In genomic region chr5:168362097-168362885, GRCh38 we compare ENCODE assay signal across 1 cellular context.
TF ChIP-seq lines count a peak whose summit lies in the region.

No MANE protein-coding gene starts in this region.

TF ChIP-seq in HepG2, 621 proteins besides CTCF, POLR2A, EP300 and RAD21 (continued from another document and continues in another):
- TF ChIP-seq, protein P1, sequence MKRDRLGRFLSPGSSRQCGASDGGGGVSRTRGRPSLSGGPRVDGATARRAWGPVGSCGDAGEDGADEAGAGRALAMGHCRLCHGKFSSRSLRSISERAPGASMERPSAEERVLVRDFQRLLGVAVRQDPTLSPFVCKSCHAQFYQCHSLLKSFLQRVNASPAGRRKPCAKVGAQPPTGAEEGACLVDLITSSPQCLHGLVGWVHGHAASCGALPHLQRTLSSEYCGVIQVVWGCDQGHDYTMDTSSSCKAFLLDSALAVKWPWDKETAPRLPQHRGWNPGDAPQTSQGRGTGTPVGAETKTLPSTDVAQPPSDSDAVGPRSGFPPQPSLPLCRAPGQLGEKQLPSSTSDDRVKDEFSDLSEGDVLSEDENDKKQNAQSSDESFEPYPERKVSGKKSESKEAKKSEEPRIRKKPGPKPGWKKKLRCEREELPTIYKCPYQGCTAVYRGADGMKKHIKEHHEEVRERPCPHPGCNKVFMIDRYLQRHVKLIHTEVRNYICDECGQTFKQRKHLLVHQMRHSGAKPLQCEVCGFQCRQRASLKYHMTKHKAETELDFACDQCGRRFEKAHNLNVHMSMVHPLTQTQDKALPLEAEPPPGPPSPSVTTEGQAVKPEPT (CRISPR knock-in tag; IDR thresholded peaks at IDR 0.05; ENCODE audit: low read depth), result no peak
- no peak for TF ChIP-seq BORCS8-MEF2B (CRISPR knock-in tag; IDR thresholded peaks at IDR 0.05)
- TF ChIP-seq XBP1 (CRISPR knock-in tag; IDR thresholded peaks at IDR 0.05), result no peak
- TF ChIP-seq ZFP41 (CRISPR knock-in tag; IDR thresholded peaks at IDR 0.05; ENCODE audit: borderline replicate concordance), result no peak
- TF ChIP-seq, protein P2, sequence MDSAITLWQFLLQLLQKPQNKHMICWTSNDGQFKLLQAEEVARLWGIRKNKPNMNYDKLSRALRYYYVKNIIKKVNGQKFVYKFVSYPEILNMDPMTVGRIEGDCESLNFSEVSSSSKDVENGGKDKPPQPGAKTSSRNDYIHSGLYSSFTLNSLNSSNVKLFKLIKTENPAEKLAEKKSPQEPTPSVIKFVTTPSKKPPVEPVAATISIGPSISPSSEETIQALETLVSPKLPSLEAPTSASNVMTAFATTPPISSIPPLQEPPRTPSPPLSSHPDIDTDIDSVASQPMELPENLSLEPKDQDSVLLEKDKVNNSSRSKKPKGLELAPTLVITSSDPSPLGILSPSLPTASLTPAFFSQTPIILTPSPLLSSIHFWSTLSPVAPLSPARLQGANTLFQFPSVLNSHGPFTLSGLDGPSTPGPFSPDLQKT (CRISPR knock-in tag; IDR thresholded peaks at IDR 0.05; ENCODE audit: borderline replicate concordance), result no peak
- TF ChIP-seq MED1 (CRISPR knock-in tag; IDR thresholded peaks at IDR 0.05), result peak; percentile 87
- peak; percentile 78 for TF ChIP-seq IRF2 (CRISPR knock-in tag; IDR thresholded peaks at IDR 0.05)
- TF ChIP-seq NR2F2 (IDR thresholded peaks at IDR 0.05; ENCODE audit: borderline replicate concordance, low read depth), result no peak
- no peak for TF ChIP-seq TEAD2 (CRISPR knock-in tag; IDR thresholded peaks at IDR 0.05)
- TF ChIP-seq GABPA (IDR thresholded peaks at IDR 0.05; ENCODE audit: low read depth, low read length), result no peak
- no peak for TF ChIP-seq GABPA (CRISPR knock-in tag; IDR thresholded peaks at IDR 0.05; ENCODE audit: low read depth)
- TF ChIP-seq, protein P3, sequence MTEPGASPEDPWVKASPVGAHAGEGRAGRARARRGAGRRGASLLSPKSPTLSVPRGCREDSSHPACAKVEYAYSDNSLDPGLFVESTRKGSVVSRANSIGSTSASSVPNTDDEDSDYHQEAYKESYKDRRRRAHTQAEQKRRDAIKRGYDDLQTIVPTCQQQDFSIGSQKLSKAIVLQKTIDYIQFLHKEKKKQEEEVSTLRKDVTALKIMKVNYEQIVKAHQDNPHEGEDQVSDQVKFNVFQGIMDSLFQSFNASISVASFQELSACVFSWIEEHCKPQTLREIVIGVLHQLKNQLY (CRISPR knock-in tag; IDR thresholded peaks at IDR 0.05), result peak; percentile 28; the same call in 1 of the 2 replicates
- no peak for TF ChIP-seq HCFC1 (IDR thresholded peaks at IDR 0.05; ENCODE audit: low read depth, low read length)
- TF ChIP-seq, protein P4, sequence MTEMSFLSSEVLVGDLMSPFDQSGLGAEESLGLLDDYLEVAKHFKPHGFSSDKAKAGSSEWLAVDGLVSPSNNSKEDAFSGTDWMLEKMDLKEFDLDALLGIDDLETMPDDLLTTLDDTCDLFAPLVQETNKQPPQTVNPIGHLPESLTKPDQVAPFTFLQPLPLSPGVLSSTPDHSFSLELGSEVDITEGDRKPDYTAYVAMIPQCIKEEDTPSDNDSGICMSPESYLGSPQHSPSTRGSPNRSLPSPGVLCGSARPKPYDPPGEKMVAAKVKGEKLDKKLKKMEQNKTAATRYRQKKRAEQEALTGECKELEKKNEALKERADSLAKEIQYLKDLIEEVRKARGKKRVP (CRISPR knock-in tag; IDR thresholded peaks at IDR 0.05), result peak in 1 of 2 experiments; percentile 76; a peak in 2 of 4 replicates
- no peak for TF ChIP-seq GABPB1 (CRISPR knock-in tag; IDR thresholded peaks at IDR 0.05)
- TF ChIP-seq TCF12 (IDR thresholded peaks at IDR 0.05), result no peak
- TF ChIP-seq TCF12 (CRISPR knock-in tag; IDR thresholded peaks at IDR 0.05), result 0 out of 2 replicates have a peak, but pooled peaks have one; percentile 18
- no peak for TF ChIP-seq ZNF883 (CRISPR knock-in tag; IDR thresholded peaks at IDR 0.05; ENCODE audit: not compliant biosample characterization)
- no peak for TF ChIP-seq ZNF639 (CRISPR knock-in tag; conservative IDR thresholded peaks at IDR 0.05)
- TF ChIP-seq, protein P5, sequence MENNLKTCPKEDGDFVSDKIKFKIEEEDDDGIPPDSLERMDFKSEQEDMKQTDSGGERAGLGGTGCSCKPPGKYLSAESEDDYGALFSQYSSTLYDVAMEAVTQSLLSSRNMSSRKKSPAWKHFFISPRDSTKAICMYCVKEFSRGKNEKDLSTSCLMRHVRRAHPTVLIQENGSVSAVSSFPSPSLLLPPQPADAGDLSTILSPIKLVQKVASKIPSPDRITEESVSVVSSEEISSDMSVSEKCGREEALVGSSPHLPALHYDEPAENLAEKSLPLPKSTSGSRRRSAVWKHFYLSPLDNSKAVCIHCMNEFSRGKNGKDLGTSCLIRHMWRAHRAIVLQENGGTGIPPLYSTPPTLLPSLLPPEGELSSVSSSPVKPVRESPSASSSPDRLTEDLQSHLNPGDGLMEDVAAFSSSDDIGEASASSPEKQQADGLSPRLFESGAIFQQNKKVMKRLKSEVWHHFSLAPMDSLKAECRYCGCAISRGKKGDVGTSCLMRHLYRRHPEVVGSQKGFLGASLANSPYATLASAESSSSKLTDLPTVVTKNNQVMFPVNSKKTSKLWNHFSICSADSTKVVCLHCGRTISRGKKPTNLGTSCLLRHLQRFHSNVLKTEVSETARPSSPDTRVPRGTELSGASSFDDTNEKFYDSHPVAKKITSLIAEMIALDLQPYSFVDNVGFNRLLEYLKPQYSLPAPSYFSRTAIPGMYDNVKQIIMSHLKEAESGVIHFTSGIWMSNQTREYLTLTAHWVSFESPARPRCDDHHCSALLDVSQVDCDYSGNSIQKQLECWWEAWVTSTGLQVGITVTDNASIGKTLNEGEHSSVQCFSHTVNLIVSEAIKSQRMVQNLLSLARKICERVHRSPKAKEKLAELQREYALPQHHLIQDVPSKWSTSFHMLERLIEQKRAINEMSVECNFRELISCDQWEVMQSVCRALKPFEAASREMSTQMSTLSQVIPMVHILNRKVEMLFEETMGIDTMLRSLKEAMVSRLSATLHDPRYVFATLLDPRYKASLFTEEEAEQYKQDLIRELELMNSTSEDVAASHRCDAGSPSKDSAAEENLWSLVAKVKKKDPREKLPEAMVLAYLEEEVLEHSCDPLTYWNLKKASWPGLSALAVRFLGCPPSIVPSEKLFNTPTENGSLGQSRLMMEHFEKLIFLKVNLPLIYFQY (CRISPR knock-in tag; IDR thresholded peaks at IDR 0.05; ENCODE audit: borderline replicate concordance), result no peak; the same call in 1 of the 2 replicates
- no peak for TF ChIP-seq ZNF562 (CRISPR knock-in tag; IDR thresholded peaks at IDR 0.05; ENCODE audit: borderline replicate concordance)
- TF ChIP-seq ZNF563 (CRISPR knock-in tag; IDR thresholded peaks at IDR 0.05), result no peak
- 0 out of 2 replicates have a peak, but pooled peaks have one; percentile 44 for TF ChIP-seq CEBPB (IDR thresholded peaks at IDR 0.05; ENCODE audit: borderline replicate concordance, low read depth, low read length)
- TF ChIP-seq, protein P6, sequence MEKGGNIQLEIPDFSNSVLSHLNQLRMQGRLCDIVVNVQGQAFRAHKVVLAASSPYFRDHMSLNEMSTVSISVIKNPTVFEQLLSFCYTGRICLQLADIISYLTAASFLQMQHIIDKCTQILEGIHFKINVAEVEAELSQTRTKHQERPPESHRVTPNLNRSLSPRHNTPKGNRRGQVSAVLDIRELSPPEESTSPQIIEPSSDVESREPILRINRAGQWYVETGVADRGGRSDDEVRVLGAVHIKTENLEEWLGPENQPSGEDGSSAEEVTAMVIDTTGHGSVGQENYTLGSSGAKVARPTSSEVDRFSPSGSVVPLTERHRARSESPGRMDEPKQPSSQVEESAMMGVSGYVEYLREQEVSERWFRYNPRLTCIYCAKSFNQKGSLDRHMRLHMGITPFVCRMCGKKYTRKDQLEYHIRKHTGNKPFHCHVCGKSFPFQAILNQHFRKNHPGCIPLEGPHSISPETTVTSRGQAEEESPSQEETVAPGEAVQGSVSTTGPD (CRISPR knock-in tag; IDR thresholded peaks at IDR 0.05), result no peak
- no peak for TF ChIP-seq ZFP37 (CRISPR knock-in tag; IDR thresholded peaks at IDR 0.05; ENCODE audit: borderline replicate concordance)
- TF ChIP-seq RBAK (CRISPR knock-in tag; IDR thresholded peaks at IDR 0.05), result no peak
- peak; percentile 24; the same call in 1 of the 2 replicates for TF ChIP-seq ZNF121 (CRISPR knock-in tag; IDR thresholded peaks at IDR 0.05)
- TF ChIP-seq HINFP (CRISPR knock-in tag; IDR thresholded peaks at IDR 0.05; ENCODE audit: low read depth), result no peak; the same call in 1 of the 2 replicates
- TF ChIP-seq HMG20B (CRISPR knock-in tag; conservative IDR thresholded peaks at IDR 0.05), result no peak
- TF ChIP-seq RNF219 (CRISPR knock-in tag; IDR thresholded peaks at IDR 0.05), result no peak
- peak; percentile 69; the same call in 1 of the 2 replicates for TF ChIP-seq SKIL (CRISPR knock-in tag; IDR thresholded peaks at IDR 0.05; ENCODE audit: borderline replicate concordance)
- TF ChIP-seq KAT7 (CRISPR knock-in tag; IDR thresholded peaks at IDR 0.05; ENCODE audit: borderline replicate concordance), result no peak
- TF ChIP-seq ZSCAN21 (CRISPR knock-in tag; IDR thresholded peaks at IDR 0.05; ENCODE audit: borderline replicate concordance), result no peak
- no peak for TF ChIP-seq MYNN (CRISPR knock-in tag; IDR thresholded peaks at IDR 0.05; ENCODE audit: low read depth)
- TF ChIP-seq FOXK1 (CRISPR knock-in tag; IDR thresholded peaks at IDR 0.05; ENCODE audit: borderline replicate concordance, low read depth), result peak; percentile 80; the same call in 1 of the 2 replicates
- TF ChIP-seq RAD51 (IDR thresholded peaks at IDR 0.05; ENCODE audit: borderline replicate concordance), result no peak
- TF ChIP-seq, protein P7, sequence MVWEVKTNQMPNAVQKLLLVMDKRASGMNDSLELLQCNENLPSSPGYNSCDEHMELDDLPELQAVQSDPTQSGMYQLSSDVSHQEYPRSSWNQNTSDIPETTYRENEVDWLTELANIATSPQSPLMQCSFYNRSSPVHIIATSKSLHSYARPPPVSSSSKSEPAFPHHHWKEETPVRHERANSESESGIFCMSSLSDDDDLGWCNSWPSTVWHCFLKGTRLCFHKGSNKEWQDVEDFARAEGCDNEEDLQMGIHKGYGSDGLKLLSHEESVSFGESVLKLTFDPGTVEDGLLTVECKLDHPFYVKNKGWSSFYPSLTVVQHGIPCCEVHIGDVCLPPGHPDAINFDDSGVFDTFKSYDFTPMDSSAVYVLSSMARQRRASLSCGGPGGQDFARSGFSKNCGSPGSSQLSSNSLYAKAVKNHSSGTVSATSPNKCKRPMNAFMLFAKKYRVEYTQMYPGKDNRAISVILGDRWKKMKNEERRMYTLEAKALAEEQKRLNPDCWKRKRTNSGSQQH (CRISPR knock-in tag; IDR thresholded peaks at IDR 0.05; ENCODE audit: low read depth), result peak; percentile 32; the same call in 1 of the 2 replicates
- TF ChIP-seq, protein P8, sequence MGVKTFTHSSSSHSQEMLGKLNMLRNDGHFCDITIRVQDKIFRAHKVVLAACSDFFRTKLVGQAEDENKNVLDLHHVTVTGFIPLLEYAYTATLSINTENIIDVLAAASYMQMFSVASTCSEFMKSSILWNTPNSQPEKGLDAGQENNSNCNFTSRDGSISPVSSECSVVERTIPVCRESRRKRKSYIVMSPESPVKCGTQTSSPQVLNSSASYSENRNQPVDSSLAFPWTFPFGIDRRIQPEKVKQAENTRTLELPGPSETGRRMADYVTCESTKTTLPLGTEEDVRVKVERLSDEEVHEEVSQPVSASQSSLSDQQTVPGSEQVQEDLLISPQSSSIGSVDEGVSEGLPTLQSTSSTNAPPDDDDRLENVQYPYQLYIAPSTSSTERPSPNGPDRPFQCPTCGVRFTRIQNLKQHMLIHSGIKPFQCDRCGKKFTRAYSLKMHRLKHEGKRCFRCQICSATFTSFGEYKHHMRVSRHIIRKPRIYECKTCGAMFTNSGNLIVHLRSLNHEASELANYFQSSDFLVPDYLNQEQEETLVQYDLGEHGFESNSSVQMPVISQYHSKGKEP (CRISPR knock-in tag; IDR thresholded peaks at IDR 0.05), result no peak
- no peak for TF ChIP-seq SRSF1 (optimal IDR thresholded peaks at IDR 0.05; ENCODE audit: low read depth, low read length)
